ENCODE assay signal across 15 cellular contexts in the genomic region with DNA sequence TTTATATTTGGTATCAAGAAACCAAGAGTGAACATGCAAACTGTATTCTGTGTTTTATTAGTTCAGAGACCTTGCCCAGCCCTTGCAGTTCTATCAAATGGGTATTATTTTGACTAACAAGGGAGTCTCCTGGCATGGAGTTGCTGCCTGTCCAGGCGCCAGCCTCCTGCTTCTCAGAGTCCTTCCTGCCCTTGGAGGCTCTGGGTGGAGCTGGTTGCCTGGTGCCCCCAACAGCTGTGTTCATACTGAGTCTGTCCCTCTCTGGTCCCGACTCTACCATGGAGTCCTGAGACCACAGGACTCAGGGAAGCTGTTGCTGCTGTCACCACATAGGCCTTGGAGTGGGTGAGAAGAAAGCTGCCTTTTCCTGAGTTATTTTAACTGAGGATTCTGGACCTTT. TPM values are rescaled to one million over a fixed set of nuclear protein-coding genes. Genes with fewer than 3 reads are reported as not detected.
"Had no signal": no experiment of that assay in that cellular context is flagged by ENCODE, and none has a peak within 500 bp of the region (broad histone marks: within the 10 kb centered on the region; RNA-seq: fewer than 3 reads in every experiment).

No MANE protein-coding gene starts in this region.

- H3K9ac ChIP-seq: parathyroid adenoma had no signal

- H3K4me1 ChIP-seq: parathyroid adenoma, upper lobe of left lung had no signal

- H3K9me3 Mint-ChIP-seq: activated T-helper 1 cell treated with anti-CD3 and anti-CD28 coated beads, Interleukin-12 subunit alpha, Interleukin-12 subunit beta, Interleukin-2, Interleukin-4 antibody, amounts not matched to agents 30 ng/mL and 10 ng/mL and 1 ng/mL, durations not matched to agents 14 hours and 24 hours and 36 hours had no signal

- H3K79me2 ChIP-seq: parathyroid adenoma had no signal

- H3K36me3 Mint-ChIP-seq: activated naive CD8-positive, alpha-beta T cell treated with anti-CD3 and anti-CD28 coated beads, Interleukin-2, amount 10 ng/mL, durations not matched to agents 7 days and 5 days; stimulated activated memory B cell treated with anti-CD40 and anti-IgM and Interleukin-4, amounts not matched to agents 10 μg/mL and 1 μg/mL and 100 μg/mL, for 72 hours had no signal

- H3K4me1 Mint-ChIP-seq: activated naive CD8-positive, alpha-beta T cell treated with anti-CD3 and anti-CD28 coated beads, Interleukin-2, amount 10 ng/mL, durations not matched to agents 7 days and 5 days; naive thymus-derived CD4-positive, alpha-beta T cell; stimulated activated memory B cell treated with anti-CD40 and anti-IgM and Interleukin-4, amounts not matched to agents 10 μg/mL and 1 μg/mL and 100 μg/mL, for 72 hours had no signal

- H3K27me3 Mint-ChIP-seq: activated naive CD8-positive, alpha-beta T cell treated with anti-CD3 and anti-CD28 coated beads, Interleukin-2, amount 10 ng/mL, durations not matched to agents 7 days and 5 days had no signal

- H3K27me3 ChIP-seq: upper lobe of left lung had no signal

- H3K4me3 ChIP-seq: lung, upper lobe of left lung had no signal

- H3K36me3 ChIP-seq: upper lobe of left lung had no signal

- H2AFZ ChIP-seq: parathyroid adenoma had no signal

- DNase-seq: activated CD4-positive, alpha-beta T cell treated with anti-CD3 and anti-CD28 coated beads, Interleukin-2, amount 50 U/mL, for 1 hour; activated CD8-positive, alpha-beta memory T cell treated with anti-CD3 and anti-CD28 coated beads for 24 hours; activated naive CD8-positive, alpha-beta T cell treated with anti-CD3 and anti-CD28 coated beads, Interleukin-2, amount 10 ng/mL, durations not matched to agents 7 days and 5 days; dermis blood vessel endothelial cell; left colon; naive thymus-derived CD4-positive, alpha-beta T cell; stimulated activated CD4-positive, alpha-beta T cell treated with anti-CD3 and anti-CD28 coated beads, Interleukin-12 subunit alpha, Interleukin-12 subunit beta, amount 100 ng/mL, for 4 hours; T-helper 9 cell; upper lobe of left lung had no signal

- H3K4me3 Mint-ChIP-seq: activated naive CD8-positive, alpha-beta T cell treated with anti-CD3 and anti-CD28 coated beads, Interleukin-2, amount 10 ng/mL, durations not matched to agents 7 days and 5 days; activated T-helper 1 cell treated with anti-CD3 and anti-CD28 coated beads, Interleukin-12 subunit alpha, Interleukin-12 subunit beta, Interleukin-2, Interleukin-4 antibody, amounts not matched to agents 30 ng/mL and 10 ng/mL and 1 ng/mL, durations not matched to agents 14 hours and 24 hours and 36 hours; naive thymus-derived CD4-positive, alpha-beta T cell; stimulated activated memory B cell treated with anti-CD40 and anti-IgM and Interleukin-4, amounts not matched to agents 10 μg/mL and 1 μg/mL and 100 μg/mL, for 72 hours had no signal

- ATAC-seq: activated CD4-positive, CD25-positive, alpha-beta regulatory T cell treated with anti-CD3 and anti-CD28 coated beads, Interleukin-2, amount 50 U/mL, for 24 hours; left colon; naive thymus-derived CD4-positive, alpha-beta T cell; stimulated activated memory B cell treated with anti-CD40 and anti-IgM and Interleukin-4, amounts not matched to agents 10 μg/mL and 1 μg/mL and 100 μg/mL, for 72 hours had no signal

- H3K27ac Mint-ChIP-seq: activated naive CD8-positive, alpha-beta T cell treated with anti-CD3 and anti-CD28 coated beads, Interleukin-2, amount 10 ng/mL, durations not matched to agents 7 days and 5 days; activated T-helper 1 cell treated with anti-CD3 and anti-CD28 coated beads, Interleukin-12 subunit alpha, Interleukin-12 subunit beta, Interleukin-2, Interleukin-4 antibody, amounts not matched to agents 30 ng/mL and 10 ng/mL and 1 ng/mL, durations not matched to agents 14 hours and 24 hours and 36 hours; naive thymus-derived CD4-positive, alpha-beta T cell; stimulated activated memory B cell treated with anti-CD40 and anti-IgM and Interleukin-4, amounts not matched to agents 10 μg/mL and 1 μg/mL and 100 μg/mL, for 72 hours had no signal

- H3K27ac ChIP-seq: epithelial cell of prostate, parathyroid adenoma, upper lobe of left lung had no signal

RNA-seq across cellular contexts. Expression of a gene that starts 26.3 kb away (rescaled TPM):
- polyA plus RNA-seq: naive thymus-derived CD4-positive, alpha-beta T cell had no signal
